ENCODE assay signal across 19 cellular contexts in genomic region chr11:123544631-123545375, GRCh38.
DNase-seq lines count a peak whose midpoint lies in the region; ATAC-seq, FAIRE-seq and TF ChIP-seq lines count a peak whose summit lies in the region.
"Had no signal": no experiment of that assay in that cellular context is flagged by ENCODE, and none has a peak within 500 bp of the region (broad histone marks: within the 10 kb centered on the region; RNA-seq: fewer than 3 reads in every experiment).

No MANE protein-coding gene starts in this region.

- WGBS in A549 (ENCODE audit: missing lambda C conversion rate): 89% methylated on average over 16 of the region's 16 CpGs
- WGBS in IMR-90 (ENCODE audit: extremely low coverage in 2 of 2, insufficient read length in 1 of 2), 2 experiments: 31% methylated on average over 2 of the region's 16 CpGs; no CpG with 5 or more reads in 1 of the 2 experiments
- WGBS in spleen, 5 donors: 79 to 86% (median 82%) methylated on average over 15 to 16 of the region's 16 CpGs

- 0 out of 2 replicates have a peak overlapping the region, but pooled peaks have one; percentile 10 for H3K56ac ChIP-seq in IMR-90 (ENCODE audit: extremely low read depth, insufficient read depth, low read length)

- H3K27ac Mint-ChIP-seq in T-helper 17 cell: peak overlapping the region; percentile 39
- no peak overlapping the region for H3K27ac Mint-ChIP-seq in Caco-2 (ENCODE audit: unreplicated experiment)
- H3K27ac Mint-ChIP-seq: activated T-cell treated with anti-CD3 and anti-CD28 coated beads, Interleukin-2, amount 50 U/mL, for 72 hours had no signal

- peak overlapping the region; percentile 74; the same call in 1 of the 2 replicates for H2AK5ac ChIP-seq in IMR-90 (ENCODE audit: low read depth, low read length)

- peak overlapping the region; percentile 91 for H2AK9ac ChIP-seq in IMR-90 (replicated peaks; ENCODE audit: low read depth, low read length, poor library complexity)

- H4K5ac ChIP-seq in IMR-90 (ENCODE audit: low read depth, low read length): no peak overlapping the region

- in situ Hi-C loops in IMR-90 (cut with MboI; ENCODE audit: low sequenced_read_pairs): no loop called here

- BruUV-seq in IMR-90 (replicated peaks; lab: Mats Ljungman, UMichigan) (no TSS peak), Caco-2 (replicated peaks; lab: Mats Ljungman, UMichigan) (no TSS peak)

- DNase-seq in A549 (ENCODE audit: low read depth in 1 of 2, low spot score in 1 of 2) (no peak), IMR-90 (no peak), T-helper 17 cell (no peak), hypothalamus (lab: John Stamatoyannopoulos, UW) (peak in 35 of 51 donors; percentile 15 to 79 (median 51)), spleen (no peak), mucosa of gallbladder (ENCODE audit: low spot score) (no peak), left lobe of liver (ENCODE audit: low spot score) (no peak), Caco-2 (no peak)
- DNase-seq: activated T-cell treated with anti-CD3 and anti-CD28 coated beads, Interleukin-2, amount 50 U/mL, for 72 hours; COR-L47; GDM1; mucosa of descending colon; NCI-H2171 treated with DMSO at 0.1 percent for 48 hours; SJCRH30; stimulated activated naive CD4-positive, alpha-beta T cell had no signal

- H3K36me3 ChIP-seq in IMR-90 (ENCODE audit: control insufficient read depth, insufficient read depth, low read length) (no peaks in the 10 kb centered on the region), spleen (no peaks in the 10 kb centered on the region), Caco-2 (ENCODE audit: control insufficient read depth, insufficient read depth, low read length) (no peaks in the 10 kb centered on the region)
- H3K36me3 ChIP-seq: SJCRH30 had no signal

- no peaks in the 10 kb centered on the region for H3K36me3 Mint-ChIP-seq in T-helper 17 cell (ENCODE audit: low read depth)
- no peaks in the 10 kb centered on the region for H3K36me3 Mint-ChIP-seq in Caco-2 (ENCODE audit: insufficient read depth, unreplicated experiment)

- H3K9me3 ChIP-seq in A549 (no peaks in the 10 kb centered on the region), IMR-90 (ENCODE audit: control insufficient read depth, insufficient read depth, low read length) (no peaks in the 10 kb centered on the region), T-helper 17 cell (ENCODE audit: control insufficient read depth, low read length, poor library complexity, severe bottlenecking) (no peaks in the 10 kb centered on the region), spleen (no peaks in the 10 kb centered on the region), Caco-2 (no peaks in the 10 kb centered on the region)
- H3K9me3 ChIP-seq: mucosa of descending colon, SJCRH30 had no signal

- H2AFZ ChIP-seq in IMR-90 (replicated peaks; ENCODE audit: low read length, poor library complexity): peak overlapping the region; percentile 44

- H2BK15ac ChIP-seq in IMR-90 (ENCODE audit: low read depth, low read length): no peak overlapping the region

- no peak for FAIRE-seq in A549 (lab: Jason Lieb, UNC)
- FAIRE-seq: colon, endothelial cell of umbilical vein, HepG2 had no signal

- TF ChIP-seq POLR2A in A549 (IDR thresholded peaks at IDR 0.05; ENCODE audit: low read length) (no peak), IMR-90 (IDR thresholded peaks at IDR 0.05; ENCODE audit: low read depth, low read length) (no peak), spleen (IDR thresholded peaks at IDR 0.05) (no peak)

- peaks cover 8% of the 10 kb centered on the region; the same call in 1 of the 2 replicates for H4K20me1 ChIP-seq in IMR-90 (ENCODE audit: insufficient read depth, low read length)

- peak overlapping the region; percentile 47; the same call in 1 of the 3 replicates for H3K4me2 ChIP-seq in A549
- H3K4me2 ChIP-seq in IMR-90 (ENCODE audit: low read depth, low read length): no peak overlapping the region

- TF ChIP-seq RAD21 in A549 (conservative IDR thresholded peaks at IDR 0.05 in 1 of 2, IDR thresholded peaks at IDR 0.05 in 1 of 2) (no peak), IMR-90 (IDR thresholded peaks at IDR 0.05; ENCODE audit: low read length) (no peak)

- TF ChIP-seq EP300 in A549 (IDR thresholded peaks at IDR 0.05): no peak

- H4K91ac ChIP-seq in IMR-90 (ENCODE audit: insufficient read depth, low read depth, low read length): no peak overlapping the region

- peaks cover 21% of the 10 kb centered on the region for H3K9me1 ChIP-seq in IMR-90 (ENCODE audit: insufficient read depth, low read length)

- H3K4me3 Mint-ChIP-seq in T-helper 17 cell (no peak overlapping the region), Caco-2 (ENCODE audit: unreplicated experiment) (no peak overlapping the region)
- H3K4me3 Mint-ChIP-seq: activated T-cell treated with anti-CD3 and anti-CD28 coated beads, Interleukin-2, amount 50 U/mL, for 72 hours had no signal

- H2BK120ac ChIP-seq in IMR-90 (ENCODE audit: low read depth, low read length): no peak overlapping the region

- intact Hi-C loops in IMR-90 (cut with micrococcal nuclease): no loop called here
- intact Hi-C loops in spleen (cut with DNase I; ENCODE audit: low total_unique reads): no loop called here
- intact Hi-C loops in Caco-2 (cut with micrococcal nuclease; ENCODE audit: unreplicated experiment): no loop called here

- H3K27me3 ChIP-seq in IMR-90 (ENCODE audit: control insufficient read depth, insufficient read depth, low read length): no peaks in the 10 kb centered on the region
- H3K27me3 ChIP-seq in spleen (replicated peaks in 1 of 7): no peaks in the 10 kb centered on the region
- H3K27me3 ChIP-seq in Caco-2 (replicated peaks; ENCODE audit: control insufficient read depth, insufficient read depth, low read length): no peaks in the 10 kb centered on the region
- H3K27me3 ChIP-seq: SJCRH30 had no signal

- H3K4me1 ChIP-seq in A549 (peaks cover 53% of the 10 kb centered on the region), IMR-90 (ENCODE audit: control insufficient read depth, insufficient read depth, low read length) (peaks cover 16% of the 10 kb centered on the region), spleen (no peaks in the 10 kb centered on the region), Caco-2 (no peaks in the 10 kb centered on the region)
- H3K4me1 ChIP-seq: SJCRH30 had no signal

- no peak overlapping the region; the same call in 1 of the 2 replicates for H3K14ac ChIP-seq in IMR-90 (replicated peaks; ENCODE audit: low read depth, low read length)

- H3K18ac ChIP-seq in IMR-90 (ENCODE audit: low read depth, low read length): no peak overlapping the region

- no peak overlapping the region for H3K4me3 ChIP-seq in A549
- no peak overlapping the region for H3K4me3 ChIP-seq in IMR-90 (ENCODE audit: insufficient read depth, low read depth, low read length)
- no peak overlapping the region for H3K4me3 ChIP-seq in spleen
- H3K4me3 ChIP-seq in Caco-2 (ENCODE audit: low read depth, low read length): no peak overlapping the region
- H3K4me3 ChIP-seq: mucosa of descending colon, SJCRH30, skin epidermis had no signal

- H3K4me1 Mint-ChIP-seq in T-helper 17 cell (peaks cover 14% of the 10 kb centered on the region), Caco-2 (ENCODE audit: low read depth, unreplicated experiment) (no peaks in the 10 kb centered on the region)

- peak overlapping the region; percentile 19 for H2BK5ac ChIP-seq in IMR-90 (ENCODE audit: low read depth, low read length, poor library complexity, severe bottlenecking)

- H2BK20ac ChIP-seq in IMR-90 (ENCODE audit: low read depth, low read length): no peak overlapping the region

- H3K27me3 Mint-ChIP-seq in T-helper 17 cell: no peaks in the 10 kb centered on the region
- peaks cover 29% of the 10 kb centered on the region for H3K27me3 Mint-ChIP-seq in Caco-2 (ENCODE audit: insufficient read depth, unreplicated experiment)

- POLR2A ChIA-PET in A549 (lab: Yijun Ruan, JAX) (no interaction called here), IMR-90 (lab: Charles Lee; ENCODE audit: unreplicated experiment) (no interaction called here), Caco-2 (lab: Charles Lee) (no interaction called here)

- ATAC-seq in A549: no peak
- no peak for ATAC-seq in IMR-90 (ENCODE audit: low read depth)
- no peak for ATAC-seq in T-helper 17 cell
- no peak for ATAC-seq in left lobe of liver
- ATAC-seq: activated T-cell treated with anti-CD3 and anti-CD28 coated beads, Interleukin-2, amount 50 U/mL, for 72 hours; HepG2; mucosa of descending colon had no signal

- no peak overlapping the region for H3K23ac ChIP-seq in IMR-90 (ENCODE audit: low read depth, low read length)

- no peaks in the 10 kb centered on the region for H3K9me3 Mint-ChIP-seq in Caco-2 (ENCODE audit: unreplicated experiment)
- H3K9me3 Mint-ChIP-seq: activated T-cell treated with anti-CD3 and anti-CD28 coated beads, Interleukin-2, amount 50 U/mL, for 72 hours had no signal

- CTCF ChIA-PET in A549 (lab: Yijun Ruan, JAX) (interaction anchor here (1.0 to 2.5 kb wide), 3 partner anchors 10 to 36 kb away, joined by 3 to 7 read pairs (median 5); no protein-coding TSS in a partner anchor), IMR-90 (lab: Yijun Ruan, JAX) (no interaction called here), Caco-2 (lab: Charles Lee) (interaction anchor here (0.6 kb wide), 1 partner anchor 281 kb away, joined by 4 read pairs; no protein-coding TSS in a partner anchor)

- no peak for TF ChIP-seq CTCF in A549 (IDR thresholded peaks at IDR 0.05)
- TF ChIP-seq CTCF in IMR-90 (conservative IDR thresholded peaks at IDR 0.05; ENCODE audit: low read depth, low read length): no peak
- TF ChIP-seq CTCF in spleen (IDR thresholded peaks at IDR 0.05 in 8 of 11, conservative IDR thresholded peaks at IDR 0.05 in 3 of 11): no peak
- TF ChIP-seq CTCF in Caco-2 (IDR thresholded peaks at IDR 0.05; ENCODE audit: insufficient read depth in 1 of 2, low read depth in 1 of 2, low read length in 1 of 2, severe bottlenecking in 1 of 2, unreplicated experiment in 1 of 2): no peak

- peak overlapping the region; percentile 20; the same call in 1 of the 2 replicates for H3K4ac ChIP-seq in IMR-90 (ENCODE audit: low read depth, low read length)

- peaks cover 32 to 42% of the 10 kb centered on the region in 2 experiments; a peak in 3 of 4 replicates for H3K79me1 ChIP-seq in IMR-90 (ENCODE audit: low read depth in 1 of 2, low read length in 2 of 2)

- no peak overlapping the region for H3K9ac ChIP-seq in IMR-90 (ENCODE audit: low read depth, low read length)

- dilution Hi-C loops in IMR-90 (cut with HindIII; ENCODE audit: low sequenced_read_pairs, unreplicated experiment): no loop called here

- H3K27ac ChIP-seq in A549 (0 out of 6 replicates have a peak overlapping the region, but pooled peaks of 1 of the 2 experiments have one; percentile 7), IMR-90 (ENCODE audit: insufficient read depth, low read length) (no peak overlapping the region), spleen (no peak overlapping the region)
- H3K27ac ChIP-seq: SJCRH30 had no signal

- no peak overlapping the region for H4K8ac ChIP-seq in IMR-90 (ENCODE audit: low read depth in 2 of 2, low read length in 2 of 2)

TF ChIP-seq in A549, 52 proteins besides CTCF, POLR2A, EP300 and RAD21 (continues in another document):
- TF ChIP-seq ESRRA (IDR thresholded peaks at IDR 0.05; ENCODE audit: borderline replicate concordance, low read length) (no peak), RCOR1 (IDR thresholded peaks at IDR 0.05; ENCODE audit: low read depth, low read length) (no peak), CBX8 (IDR thresholded peaks at IDR 0.05) (no peak)

TF ChIP-seq in IMR-90, 13 proteins besides CTCF, POLR2A, EP300 and RAD21 (continues in another document):
- TF ChIP-seq MAFK (IDR thresholded peaks at IDR 0.05; ENCODE audit: low read depth, low read length) (no peak), SMC3 (IDR thresholded peaks at IDR 0.05; ENCODE audit: low read depth, low read length) (no peak), RFX5 (IDR thresholded peaks at IDR 0.05; ENCODE audit: low read depth, low read length) (no peak)

Comparison
In these comparisons a context has a peak if more than half of its experiments do, and no peak if none do; other contexts are left out.
1. DNase-seq: peak in hypothalamus (35 of 51); none in A549 (0 of 2), IMR-90 (single experiment), T-helper 17 cell (0 of 3), spleen (single experiment), mucosa of gallbladder (single experiment), left lobe of liver (single experiment) and Caco-2 (0 of 2).